Comparison of ENCODE assay signal across 9 cellular contexts in genomic region chr5:84274585-84275468, GRCh38.
A peak's percentile ranks its signal among the peaks of the same experiment; 100 is the strongest.
DNase-seq lines count a peak whose midpoint lies in the region; ATAC-seq, FAIRE-seq and TF ChIP-seq lines count a peak whose summit lies in the region.
"Had no signal": no experiment of that assay in that cellular context is flagged by ENCODE, and none has a peak within 500 bp of the region (broad histone marks: within the 10 kb centered on the region; RNA-seq: fewer than 3 reads in every experiment).

No MANE protein-coding gene starts in this region.

- ATAC-seq in mucosa of descending colon (no peak), GM21447 (IDR thresholded peaks at IDR 0.05; ENCODE audit: unreplicated experiment) (no peak), HG03095 (IDR thresholded peaks at IDR 0.05; ENCODE audit: unreplicated experiment) (no peak)

- FAIRE-seq in bronchial epithelial cell (lab: Jason Lieb, UNC) = no peak

- TF ChIP-seq CTCF in GM10266 (IDR thresholded peaks at IDR 0.05; ENCODE audit: control insufficient read depth, insufficient read depth, low read depth, missing control alignments) (peak; percentile 60), bronchial epithelial cell (IDR thresholded peaks at IDR 0.05; ENCODE audit: insufficient read depth, low read length, severe bottlenecking) (peak; percentile 50), mucosa of descending colon (IDR thresholded peaks at IDR 0.05) (no peak)

- H3K4me1 ChIP-seq in mucosa of descending colon (ENCODE audit: low read depth) = no peaks in the 10 kb centered on the region

- H3K36me3 ChIP-seq in bronchial epithelial cell (ENCODE audit: control insufficient read depth, insufficient read depth, low read length) = no peaks in the 10 kb centered on the region
- no peaks in the 10 kb centered on the region for H3K36me3 ChIP-seq in mucosa of descending colon (ENCODE audit: low read depth)

- H3K27me3 ChIP-seq in bronchial epithelial cell (ENCODE audit: control insufficient read depth, insufficient read depth, low read length) = no peaks in the 10 kb centered on the region

- peak; percentile 43 for DNase-seq in A172 (ENCODE audit: low spot score)
- DNase-seq in GM10266 (ENCODE audit: extremely low spot score) = peak; percentile 11
- peak; percentile 41 for DNase-seq in M059J (ENCODE audit: low read depth)
- DNase-seq in bronchial epithelial cell (ENCODE audit: low read depth) = peak; percentile 31
- peak in 2 of 3 donors; percentile 33 to 75 for DNase-seq in mucosa of descending colon
- no peak for DNase-seq in effector CD8-positive, alpha-beta T cell (lab: John Stamatoyannopoulos, UW)
- DNase-seq: activated naive CD8-positive, alpha-beta T cell treated with anti-CD3 and anti-CD28 coated beads, Interleukin-2, amount 10 ng/mL, durations not matched to agents 7 days and 5 days had no signal

- intact Hi-C loops in mucosa of descending colon (cut with DNase I, micrococcal nuclease) = no loop called here

- no peaks in the 10 kb centered on the region for H3K9me3 ChIP-seq in mucosa of descending colon

- H3K4me3 ChIP-seq in bronchial epithelial cell (ENCODE audit: low read depth, low read length) (no peak overlapping the region), mucosa of descending colon (no peak overlapping the region)
